Comparison of ENCODE assay signal across 8 cellular contexts in the genomic region with DNA sequence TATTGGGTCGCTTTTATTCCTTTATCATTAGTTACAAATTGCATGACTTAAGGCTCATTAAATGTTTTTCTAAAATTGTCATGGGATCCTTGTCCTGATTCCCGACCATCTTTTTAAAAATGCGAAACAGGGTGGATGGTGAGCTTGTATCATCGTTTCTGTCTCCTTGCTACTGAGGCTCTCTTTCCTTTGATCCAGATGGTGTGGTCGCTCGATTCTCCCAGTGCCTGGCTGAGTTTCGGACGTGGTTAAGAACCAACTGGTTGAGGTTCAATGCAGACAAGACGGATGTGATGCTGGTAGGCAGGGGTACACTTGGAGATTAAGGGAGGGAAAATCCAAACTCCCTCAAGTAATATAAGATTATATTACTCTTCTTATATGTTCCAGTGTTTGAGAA. TPM values are rescaled to one million over a fixed set of nuclear protein-coding genes. Genes with fewer than 3 reads are reported as not detected.
DNase-seq lines count a peak whose midpoint lies in the region; ATAC-seq, FAIRE-seq and TF ChIP-seq lines count a peak whose summit lies in the region.

No MANE protein-coding gene starts in this region.

- ATAC-seq in CD8-positive, alpha-beta T cell, result no peak
- no peak for ATAC-seq in activated naive CD8-positive, alpha-beta T cell treated with anti-CD3 and anti-CD28 coated beads, Interleukin-2, amount 50 U/mL, for 24 hours
- no peak for ATAC-seq in HG03354 (IDR thresholded peaks at IDR 0.05; ENCODE audit: poor library complexity, severe bottlenecking, unreplicated experiment)

- FAIRE-seq in keratinocyte (lab: Jason Lieb, UNC), result no peak

- H3K4me1 Mint-ChIP-seq in CD8-positive, alpha-beta T cell (ENCODE audit: low read depth), result peaks cover 46% of the 10 kb centered on the region
- peaks cover 19 to 44% (median 33%) of the 10 kb centered on the region in 3 donors for H3K4me1 Mint-ChIP-seq in IgD-negative memory B cell
- H3K4me1 Mint-ChIP-seq in activated naive CD8-positive, alpha-beta T cell treated with anti-CD3 and anti-CD28 coated beads, Interleukin-2, amount 50 U/mL, for 24 hours, result peaks cover 54% of the 10 kb centered on the region

- TF ChIP-seq POLR2A in testis (IDR thresholded peaks at IDR 0.05), result no peak

- peaks cover 69% of the 10 kb centered on the region for H3K79me2 ChIP-seq in keratinocyte (ENCODE audit: control insufficient read depth, insufficient read depth, low read length)

- 14 to 23% methylated on average over 9 of the region's 9 CpGs for WGBS in testis, 2 donors

- no peak overlapping the region for H3K27ac ChIP-seq in CD8-positive, alpha-beta T cell (ENCODE audit: low read depth, low read length)
- H3K27ac ChIP-seq in keratinocyte (ENCODE audit: control insufficient read depth, insufficient read depth, low read length), result peak overlapping the region; percentile 96
- peak overlapping the region; percentile 71 to 95 for H3K27ac ChIP-seq in testis

- peak overlapping the region; percentile 65 for H2AFZ ChIP-seq in keratinocyte (ENCODE audit: control insufficient read depth, low read length)

- H3K9me3 Mint-ChIP-seq in CD8-positive, alpha-beta T cell, result no peaks in the 10 kb centered on the region
- no peaks in the 10 kb centered on the region for H3K9me3 Mint-ChIP-seq in IgD-negative memory B cell
- no peaks in the 10 kb centered on the region for H3K9me3 Mint-ChIP-seq in activated naive CD8-positive, alpha-beta T cell treated with anti-CD3 and anti-CD28 coated beads, Interleukin-2, amount 50 U/mL, for 24 hours

- H3K4me1 ChIP-seq in CD8-positive, alpha-beta T cell (ENCODE audit: insufficient read depth, low read length), result peaks cover 25% of the 10 kb centered on the region
- peaks cover 24% of the 10 kb centered on the region for H3K4me1 ChIP-seq in keratinocyte (ENCODE audit: control insufficient read depth, extremely low read depth, insufficient read depth, low read length)
- H3K4me1 ChIP-seq in testis, result peaks cover 11% of the 10 kb centered on the region

- H3K27ac Mint-ChIP-seq in CD8-positive, alpha-beta T cell, result peak overlapping the region; percentile 93
- H3K27ac Mint-ChIP-seq in IgD-negative memory B cell, result peak overlapping the region; percentile 13 to 100 (median 99)
- H3K27ac Mint-ChIP-seq in activated naive CD8-positive, alpha-beta T cell treated with anti-CD3 and anti-CD28 coated beads, Interleukin-2, amount 50 U/mL, for 24 hours, result peak overlapping the region; percentile 91

- POLR2A ChIA-PET in CD8-positive, alpha-beta T cell (lab: Charles Lee), result interaction anchor here (0.8 to 1.8 kb wide), 2 partner anchors 10 to 625 kb away, joined by 4 to 7 read pairs; no protein-coding TSS in a partner anchor

- no peak for DNase-seq in CD8-positive, alpha-beta T cell
- DNase-seq in activated naive CD8-positive, alpha-beta T cell treated with anti-CD3 and anti-CD28 coated beads, Interleukin-2, amount 50 U/mL, for 24 hours, result no peak
- DNase-seq in keratinocyte (ENCODE audit: low read depth, low spot score), result no peak
- no peak for DNase-seq in testis
- DNase-seq in AG20443 (ENCODE audit: low spot score), result no peak
- no peak for DNase-seq in effector CD8-positive, alpha-beta T cell (lab: John Stamatoyannopoulos, UW)

- no peaks in the 10 kb centered on the region for H3K36me3 ChIP-seq in CD8-positive, alpha-beta T cell (ENCODE audit: insufficient read depth, low read length)
- H3K36me3 ChIP-seq in keratinocyte (ENCODE audit: control insufficient read depth in 2 of 2, extremely low read depth in 1 of 2, insufficient read depth in 2 of 2, low read length in 2 of 2) (no peaks in the 10 kb centered on the region), testis (ENCODE audit: low read depth, missing control alignments) (no peaks in the 10 kb centered on the region)

- no peaks in the 10 kb centered on the region for H3K9me1 ChIP-seq in keratinocyte (ENCODE audit: control insufficient read depth, extremely low read depth, insufficient read depth, low read length)

- H3K4me3 Mint-ChIP-seq in CD8-positive, alpha-beta T cell, result peak overlapping the region; percentile 96
- peak overlapping the region; percentile 96 to 99 (median 96) for H3K4me3 Mint-ChIP-seq in IgD-negative memory B cell
- H3K4me3 Mint-ChIP-seq in activated naive CD8-positive, alpha-beta T cell treated with anti-CD3 and anti-CD28 coated beads, Interleukin-2, amount 50 U/mL, for 24 hours, result peak overlapping the region; percentile 93

- H3K27me3 ChIP-seq in CD8-positive, alpha-beta T cell (ENCODE audit: insufficient read depth, low read length), result no peaks in the 10 kb centered on the region
- H3K27me3 ChIP-seq in keratinocyte (ENCODE audit: control insufficient read depth, extremely low read depth, insufficient read depth, low read length), result no peaks in the 10 kb centered on the region
- no peaks in the 10 kb centered on the region for H3K27me3 ChIP-seq in testis

- no peaks in the 10 kb centered on the region for H3K27me3 Mint-ChIP-seq in CD8-positive, alpha-beta T cell (ENCODE audit: low read depth)
- no peaks in the 10 kb centered on the region for H3K27me3 Mint-ChIP-seq in IgD-negative memory B cell
- H3K27me3 Mint-ChIP-seq in activated naive CD8-positive, alpha-beta T cell treated with anti-CD3 and anti-CD28 coated beads, Interleukin-2, amount 50 U/mL, for 24 hours, result no peaks in the 10 kb centered on the region

- no peaks in the 10 kb centered on the region for H3K9me3 ChIP-seq in CD8-positive, alpha-beta T cell (ENCODE audit: low read length)
- H3K9me3 ChIP-seq in keratinocyte (ENCODE audit: control insufficient read depth, low read depth, low read length), result no peaks in the 10 kb centered on the region
- no peaks in the 10 kb centered on the region for H3K9me3 ChIP-seq in testis

- H4K20me1 ChIP-seq in keratinocyte (ENCODE audit: control insufficient read depth, extremely low read depth, insufficient read depth, low read length), result no peaks in the 10 kb centered on the region

- peaks cover 17% of the 10 kb centered on the region for H3K36me3 Mint-ChIP-seq in CD8-positive, alpha-beta T cell
- peaks cover 2% of the 10 kb centered on the region for H3K36me3 Mint-ChIP-seq in IgD-negative memory B cell
- peaks cover 17% of the 10 kb centered on the region for H3K36me3 Mint-ChIP-seq in activated naive CD8-positive, alpha-beta T cell treated with anti-CD3 and anti-CD28 coated beads, Interleukin-2, amount 50 U/mL, for 24 hours (ENCODE audit: low read depth)

- dilution Hi-C loops in keratinocyte (cut with MboI; ENCODE audit: extremely low pct_ligation_motif_present, low sequenced_read_pairs), result no loop called here

- intact Hi-C loops in CD8-positive, alpha-beta T cell (cut with DNase I, micrococcal nuclease), result loop anchor here (1.0 to 5.0 kb wide), 4 partner anchors 129 to 759 kb away; partner anchors contain the start of genes GADD45A (in 1 of the 2), SERBP1 (in 1 of the 2) and SLC35D1 (in 1 of the 2)
- intact Hi-C loops in testis (cut with DNase I; ENCODE audit: low total_unique reads), result no loop called here

- no peak for TF ChIP-seq CTCF in CD8-positive, alpha-beta T cell (IDR thresholded peaks at IDR 0.05)
- TF ChIP-seq CTCF in keratinocyte (optimal IDR thresholded peaks at IDR 0.05 in 1 of 3, IDR thresholded peaks at IDR 0.05 in 1 of 3, conservative IDR thresholded peaks at IDR 0.05 in 1 of 3; ENCODE audit: extremely low read depth in 1 of 3, insufficient read depth in 2 of 3, low read length in 3 of 3) (no peak), testis (IDR thresholded peaks at IDR 0.05) (no peak)

- CTCF ChIA-PET in CD8-positive, alpha-beta T cell (lab: Charles Lee), result interaction anchor here (1.1 to 2.2 kb wide), 3 partner anchors 17 to 223 kb away, joined by 3 to 9 read pairs (median 3); no protein-coding TSS in a partner anchor

- peak overlapping the region; percentile 99 for H3K4me3 ChIP-seq in CD8-positive, alpha-beta T cell (ENCODE audit: low read depth, low read length)
- H3K4me3 ChIP-seq in keratinocyte (ENCODE audit: control insufficient read depth in 2 of 3, extremely low read depth in 1 of 3, insufficient read depth in 2 of 3, low read depth in 1 of 3, low read length in 3 of 3) (peak overlapping the region; percentile 94 to 97 (median 95)), testis (peak overlapping the region; percentile 83 to 84)

- peak overlapping the region; percentile 95 for H3K9ac ChIP-seq in keratinocyte (ENCODE audit: control insufficient read depth, extremely low read depth, insufficient read depth, low read length)

- peak overlapping the region; percentile 95 for H3K4me2 ChIP-seq in keratinocyte (ENCODE audit: control insufficient read depth, extremely low read depth, insufficient read depth, low read depth, low read length)

RNA-seq across cellular contexts. Expression of gene MIER1, which starts 1.2 kb away (rescaled TPM):
- 10 to 100 TPM; 94.5 to 96.5 TPM for total RNA-seq in CD8-positive, alpha-beta T cell
- polyA plus RNA-seq in IgD-negative memory B cell (34.6 TPM), keratinocyte (11.4 to 20.7 TPM (median 14.8 TPM) in 3 replicates), testis (ENCODE audit: insufficient read depth, low read depth, low replicate concordance) (28.8 TPM)
- polyA plus RNA-seq in keratinocyte (2011; ENCODE audit: low read depth), result 77.7 TPM
- 8.4 and 14.0 TPM in 2 replicates for polyA plus RNA-seq in keratinocyte (2011; cell fraction: cytosol; rRNA removed)
- 10.2 and 17.5 TPM in 2 replicates for polyA plus RNA-seq in keratinocyte (2011; cell fraction: nucleus; rRNA removed)
- polyA plus RNA-seq in keratinocyte (2012; ENCODE audit: low replicate concordance), result 15.9 and 16.1 TPM in 2 replicates
- 5.3 to 21.4 TPM (median 8.3 TPM) in 3 replicates for polyA minus RNA-seq in keratinocyte
- polyA minus RNA-seq in keratinocyte (2011; cell fraction: cytosol; rRNA and poly(A)+ RNA removed), result 31.5 TPM
- polyA minus RNA-seq in keratinocyte (2011; cell fraction: nucleus; rRNA and poly(A)+ RNA removed), result 12.8 and 29.2 TPM in 2 replicates
- total RNA-seq in testis, result 10 to 100 TPM; 53.8 to 60.8 TPM

RNA-seq across cellular contexts. Expression of gene DNAI4, which starts 1.3 kb away (rescaled TPM):
- 1 to 10 TPM; 4.9 to 5.1 TPM for total RNA-seq in CD8-positive, alpha-beta T cell
- polyA plus RNA-seq in IgD-negative memory B cell, result 0.48 TPM
- 1.4 to 4.1 TPM (median 3.7 TPM) in 3 replicates for polyA plus RNA-seq in keratinocyte
- 6.2 TPM for polyA plus RNA-seq in keratinocyte (2011; ENCODE audit: low read depth)
- 2.5 and 3.9 TPM in 2 replicates for polyA plus RNA-seq in keratinocyte (2011; cell fraction: cytosol; rRNA removed)
- polyA plus RNA-seq in keratinocyte (2011; cell fraction: nucleus; rRNA removed), result 3.2 and 3.9 TPM in 2 replicates
- polyA plus RNA-seq in keratinocyte (2012; ENCODE audit: low replicate concordance), result 1.7 TPM in 2 replicates
- polyA minus RNA-seq in keratinocyte, result 0.39 to 3.8 TPM (median 2.6 TPM) in 3 replicates
- 8.2 TPM for polyA minus RNA-seq in keratinocyte (2011; cell fraction: cytosol; rRNA and poly(A)+ RNA removed)
- polyA minus RNA-seq in keratinocyte (2011; cell fraction: nucleus; rRNA and poly(A)+ RNA removed), result 2.4 and 5.1 TPM in 2 replicates
- total RNA-seq in testis, result 10 to 100 TPM; 21.7 to 40.8 TPM
- 56.7 TPM for polyA plus RNA-seq in testis (ENCODE audit: insufficient read depth, low read depth, low replicate concordance)
